In genomic region chr3:47227678-47228077, GRCh38 we compare ENCODE assay signal across 9 cellular contexts. TPM values are rescaled to one million over a fixed set of nuclear protein-coding genes. Genes with fewer than 3 reads are reported as not detected.
A peak's percentile ranks its signal among the peaks of the same experiment; 100 is the strongest.
DNase-seq lines count a peak whose midpoint lies in the region; ATAC-seq and TF ChIP-seq lines count a peak whose summit lies in the region.
"Had no signal": no experiment of that assay in that cellular context is flagged by ENCODE, and none has a peak within 500 bp of the region (broad histone marks: within the 10 kb centered on the region; RNA-seq: fewer than 3 reads in every experiment).

No MANE protein-coding gene starts in this region.

- in situ Hi-C loops in ACHN (cut with HindIII; ENCODE audit: low pct_ligation_motif_present, low pct_unique_long_range_greater_than_20kb, low sequenced_read_pairs), result no loop called here

- POLR2A ChIA-PET in OCI-LY7 (lab: Charles Lee), result interaction anchor here (0.5 to 1.1 kb wide), 2 partner anchors 97 to 155 kb away, joined by 3 read pairs; no protein-coding TSS in a partner anchor

- H3K36me3 ChIP-seq in OCI-LY7 (ENCODE audit: insufficient read depth, low read length), result no peaks in the 10 kb centered on the region

- peak overlapping the region; percentile 20 for H3K27ac ChIP-seq in OCI-LY7 (ENCODE audit: low read depth, low read length, poor library complexity, severe bottlenecking)

- H4K20me1 ChIP-seq in OCI-LY7 (ENCODE audit: insufficient read depth, low read length), result no peaks in the 10 kb centered on the region

- no peaks in the 10 kb centered on the region for H3K9me3 ChIP-seq in OCI-LY7 (ENCODE audit: low read length)

- TF ChIP-seq CTCF in OCI-LY7 (conservative IDR thresholded peaks at IDR 0.05; ENCODE audit: low read length), result no peak

- ATAC-seq in GM18505 (IDR thresholded peaks at IDR 0.05; ENCODE audit: unreplicated experiment) (no peak), HG02623 (IDR thresholded peaks at IDR 0.05; ENCODE audit: unreplicated experiment) (peak; percentile 51)

- peak; percentile 58 for DNase-seq in OCI-LY7 (ENCODE audit: low spot score)
- DNase-seq in midbrain (lab: John Stamatoyannopoulos, UW), result peak; percentile 13
- no peak for DNase-seq in ACHN
- DNase-seq in D341Med (ENCODE audit: low spot score), result no peak
- DNase-seq in NCI-H524 treated with DMSO at 0.1 percent for 48 hours (lab: John Stamatoyannopoulos, UW), result no peak
- no peak for DNase-seq in EL
- DNase-seq: RPMI8226 had no signal

- H3K4me1 ChIP-seq in OCI-LY7 (ENCODE audit: insufficient read depth, low read length, poor library complexity, severe bottlenecking), result peaks cover 38% of the 10 kb centered on the region

- no peaks in the 10 kb centered on the region for H3K79me2 ChIP-seq in OCI-LY7 (ENCODE audit: insufficient read depth, low read depth, low read length)

- peak overlapping the region; percentile 40; the same call in 1 of the 2 replicates for H2AFZ ChIP-seq in OCI-LY7 (ENCODE audit: low read length)

- no peaks in the 10 kb centered on the region for H3K9me2 ChIP-seq in OCI-LY7 (ENCODE audit: insufficient read depth, low read length)

- TF ChIP-seq POLR2A in GM18505 (IDR thresholded peaks at IDR 0.05; ENCODE audit: borderline replicate concordance, extremely low read depth, insufficient read depth, insufficient read length), result peak; percentile 16

- no TSS peak for BruUV-seq in OCI-LY7 (replicated peaks; lab: Mats Ljungman, UMichigan)

- H3K4me3 ChIP-seq in OCI-LY7 (ENCODE audit: low read depth, low read length, poor library complexity, severe bottlenecking), result peak overlapping the region; percentile 15

- intact Hi-C loops in OCI-LY7 (cut with micrococcal nuclease; ENCODE audit: unreplicated experiment), result loop anchor here (5.0 kb wide), 1 partner anchor 50 kb away; no protein-coding TSS in a partner anchor

- H3K4me2 ChIP-seq in OCI-LY7 (ENCODE audit: low read length), result peak overlapping the region; percentile 59

- CTCF ChIA-PET in OCI-LY7 (lab: Charles Lee; ENCODE audit: unreplicated experiment), result interaction anchor here (0.9 kb wide), 1 partner anchor 11 kb away, joined by 3 read pairs; no protein-coding TSS in a partner anchor

RNA-seq across cellular contexts. Expression of gene KIF9, which starts 54.9 kb away (rescaled TPM):
- 4.7 and 11.7 TPM in 2 replicates for total RNA-seq in OCI-LY7 (2014; rRNA removed; shearing (Covaris generic))
- 10.1 and 11.0 TPM in 2 replicates for total RNA-seq in OCI-LY7 (2022)

RNA-seq across cellular contexts. Expression of gene KLHL18, which starts 55.1 kb away (rescaled TPM):
- total RNA-seq in OCI-LY7 (2014; rRNA removed; shearing (Covaris generic)), result 11.8 and 13.1 TPM in 2 replicates
- total RNA-seq in OCI-LY7 (2022), result 28.6 and 35.2 TPM in 2 replicates

Comparison
In these comparisons a context has a peak if more than half of its experiments do, and no peak if none do; other contexts are left out.
1. DNase-seq: peak in OCI-LY7 (single experiment) and midbrain (single experiment); none in ACHN (single experiment), D341Med (single experiment), NCI-H524 treated with DMSO at 0.1 percent for 48 hours (single experiment) and EL (single experiment).